ENCODE assay signal across 1 cellular context in the genomic region with DNA sequence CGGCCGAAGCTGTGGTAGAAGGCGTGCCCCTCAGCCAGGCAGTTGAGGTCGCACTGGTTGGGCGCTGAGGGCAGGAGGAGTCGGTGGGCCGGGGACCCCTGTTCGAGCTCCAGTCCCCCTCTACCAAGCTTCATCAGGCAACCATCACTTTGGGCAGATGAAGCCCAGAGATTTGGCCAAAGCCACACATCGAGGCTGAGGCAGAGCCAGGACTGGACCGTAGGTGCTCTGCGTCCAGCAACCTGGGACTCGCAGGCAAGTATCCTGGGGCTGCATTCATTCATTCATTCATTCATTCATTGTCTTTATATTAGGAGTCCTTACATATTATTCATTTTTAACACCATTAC.
A peak's percentile ranks its signal among the peaks of the same experiment; 100 is the strongest.
TF ChIP-seq lines count a peak whose summit lies in the region.

No MANE protein-coding gene starts in this region.

TF ChIP-seq in HEK293, 187 proteins besides CTCF, POLR2A, EP300 and RAD21 (continued from another document):
- TF ChIP-seq, protein P1, sequence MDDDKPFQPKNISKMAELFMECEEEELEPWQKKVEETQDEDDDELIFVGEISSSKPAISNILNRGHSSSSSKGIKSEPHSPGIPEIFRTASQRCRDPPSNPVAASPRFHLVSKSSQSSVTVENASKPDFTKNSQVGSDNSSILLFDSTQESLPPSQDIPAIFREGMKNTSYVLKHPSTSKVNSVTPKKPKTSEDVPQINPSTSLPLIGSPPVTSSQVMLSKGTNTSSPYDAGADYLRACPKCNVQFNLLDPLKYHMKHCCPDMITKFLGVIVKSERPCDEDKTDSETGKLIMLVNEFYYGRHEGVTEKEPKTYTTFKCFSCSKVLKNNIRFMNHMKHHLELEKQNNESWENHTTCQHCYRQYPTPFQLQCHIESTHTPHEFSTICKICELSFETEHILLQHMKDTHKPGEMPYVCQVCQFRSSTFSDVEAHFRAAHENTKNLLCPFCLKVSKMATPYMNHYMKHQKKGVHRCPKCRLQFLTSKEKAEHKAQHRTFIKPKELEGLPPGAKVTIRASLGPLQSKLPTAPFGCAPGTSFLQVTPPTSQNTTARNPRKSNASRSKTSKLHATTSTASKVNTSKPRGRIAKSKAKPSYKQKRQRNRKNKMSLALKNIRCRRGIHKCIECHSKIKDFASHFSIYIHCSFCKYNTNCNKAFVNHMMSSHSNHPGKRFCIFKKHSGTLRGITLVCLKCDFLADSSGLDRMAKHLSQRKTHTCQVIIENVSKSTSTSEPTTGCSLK (tag by site-specific recombination; IDR thresholded peaks at IDR 0.05): no peak
- TF ChIP-seq ZNF274 (IDR thresholded peaks at IDR 0.05; ENCODE audit: low read length) (no peak), ZNF274 (tag by site-specific recombination; IDR thresholded peaks at IDR 0.05; ENCODE audit: borderline replicate concordance) (no peak), ZNF155 (tag by site-specific recombination; IDR thresholded peaks at IDR 0.05) (no peak), ZNF830 (tag by site-specific recombination; IDR thresholded peaks at IDR 0.05; ENCODE audit: low read depth) (no peak), ZNF24 (tag by site-specific recombination; IDR thresholded peaks at IDR 0.05) (peak; percentile 88), ZNF776 (tag by site-specific recombination; IDR thresholded peaks at IDR 0.05; ENCODE audit: borderline replicate concordance) (no peak), RBAK (tag by site-specific recombination; IDR thresholded peaks at IDR 0.05) (no peak), SETDB1 (IDR thresholded peaks at IDR 0.05; ENCODE audit: insufficient read length, low read length) (peak; percentile 66), WT1 (tag by site-specific recombination; IDR thresholded peaks at IDR 0.05) (no peak), ZNF48 (tag by site-specific recombination; IDR thresholded peaks at IDR 0.05) (no peak), ZXDB (tag by site-specific recombination; IDR thresholded peaks at IDR 0.05) (no peak), ZNF248 (tag by site-specific recombination; IDR thresholded peaks at IDR 0.05) (no peak), ZNF777 (tag by site-specific recombination; IDR thresholded peaks at IDR 0.05; ENCODE audit: borderline replicate concordance) (peak; percentile 75; the same call in 1 of the 2 replicates), ZNF23 (tag by site-specific recombination; IDR thresholded peaks at IDR 0.05; ENCODE audit: borderline replicate concordance) (no peak), MYNN (tag by site-specific recombination; IDR thresholded peaks at IDR 0.05; ENCODE audit: borderline replicate concordance) (no peak), ZNF610 (tag by site-specific recombination; IDR thresholded peaks at IDR 0.05; ENCODE audit: borderline replicate concordance) (no peak), ZNF501 (tag by site-specific recombination; IDR thresholded peaks at IDR 0.05) (no peak)
- TF ChIP-seq, protein P2, sequence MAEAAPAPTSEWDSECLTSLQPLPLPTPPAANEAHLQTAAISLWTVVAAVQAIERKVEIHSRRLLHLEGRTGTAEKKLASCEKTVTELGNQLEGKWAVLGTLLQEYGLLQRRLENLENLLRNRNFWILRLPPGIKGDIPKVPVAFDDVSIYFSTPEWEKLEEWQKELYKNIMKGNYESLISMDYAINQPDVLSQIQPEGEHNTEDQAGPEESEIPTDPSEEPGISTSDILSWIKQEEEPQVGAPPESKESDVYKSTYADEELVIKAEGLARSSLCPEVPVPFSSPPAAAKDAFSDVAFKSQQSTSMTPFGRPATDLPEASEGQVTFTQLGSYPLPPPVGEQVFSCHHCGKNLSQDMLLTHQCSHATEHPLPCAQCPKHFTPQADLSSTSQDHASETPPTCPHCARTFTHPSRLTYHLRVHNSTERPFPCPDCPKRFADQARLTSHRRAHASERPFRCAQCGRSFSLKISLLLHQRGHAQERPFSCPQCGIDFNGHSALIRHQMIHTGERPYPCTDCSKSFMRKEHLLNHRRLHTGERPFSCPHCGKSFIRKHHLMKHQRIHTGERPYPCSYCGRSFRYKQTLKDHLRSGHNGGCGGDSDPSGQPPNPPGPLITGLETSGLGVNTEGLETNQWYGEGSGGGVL (tag by site-specific recombination; IDR thresholded peaks at IDR 0.05): no peak
- TF ChIP-seq, protein P3, sequence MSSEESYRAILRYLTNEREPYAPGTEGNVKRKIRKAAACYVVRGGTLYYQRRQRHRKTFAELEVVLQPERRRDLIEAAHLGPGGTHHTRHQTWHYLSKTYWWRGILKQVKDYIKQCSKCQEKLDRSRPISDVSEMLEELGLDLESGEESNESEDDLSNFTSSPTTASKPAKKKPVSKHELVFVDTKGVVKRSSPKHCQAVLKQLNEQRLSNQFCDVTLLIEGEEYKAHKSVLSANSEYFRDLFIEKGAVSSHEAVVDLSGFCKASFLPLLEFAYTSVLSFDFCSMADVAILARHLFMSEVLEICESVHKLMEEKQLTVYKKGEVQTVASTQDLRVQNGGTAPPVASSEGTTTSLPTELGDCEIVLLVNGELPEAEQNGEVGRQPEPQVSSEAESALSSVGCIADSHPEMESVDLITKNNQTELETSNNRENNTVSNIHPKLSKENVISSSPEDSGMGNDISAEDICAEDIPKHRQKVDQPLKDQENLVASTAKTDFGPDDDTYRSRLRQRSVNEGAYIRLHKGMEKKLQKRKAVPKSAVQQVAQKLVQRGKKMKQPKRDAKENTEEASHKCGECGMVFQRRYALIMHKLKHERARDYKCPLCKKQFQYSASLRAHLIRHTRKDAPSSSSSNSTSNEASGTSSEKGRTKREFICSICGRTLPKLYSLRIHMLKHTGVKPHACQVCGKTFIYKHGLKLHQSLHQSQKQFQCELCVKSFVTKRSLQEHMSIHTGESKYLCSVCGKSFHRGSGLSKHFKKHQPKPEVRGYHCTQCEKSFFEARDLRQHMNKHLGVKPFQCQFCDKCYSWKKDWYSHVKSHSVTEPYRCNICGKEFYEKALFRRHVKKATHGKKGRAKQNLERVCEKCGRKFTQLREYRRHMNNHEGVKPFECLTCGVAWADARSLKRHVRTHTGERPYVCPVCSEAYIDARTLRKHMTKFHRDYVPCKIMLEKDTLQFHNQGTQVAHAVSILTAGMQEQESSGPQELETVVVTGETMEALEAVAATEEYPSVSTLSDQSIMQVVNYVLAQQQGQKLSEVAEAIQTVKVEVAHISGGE (tag by site-specific recombination; conservative IDR thresholded peaks at IDR 0.05; ENCODE audit: low read depth): no peak
- TF ChIP-seq, protein P4, sequence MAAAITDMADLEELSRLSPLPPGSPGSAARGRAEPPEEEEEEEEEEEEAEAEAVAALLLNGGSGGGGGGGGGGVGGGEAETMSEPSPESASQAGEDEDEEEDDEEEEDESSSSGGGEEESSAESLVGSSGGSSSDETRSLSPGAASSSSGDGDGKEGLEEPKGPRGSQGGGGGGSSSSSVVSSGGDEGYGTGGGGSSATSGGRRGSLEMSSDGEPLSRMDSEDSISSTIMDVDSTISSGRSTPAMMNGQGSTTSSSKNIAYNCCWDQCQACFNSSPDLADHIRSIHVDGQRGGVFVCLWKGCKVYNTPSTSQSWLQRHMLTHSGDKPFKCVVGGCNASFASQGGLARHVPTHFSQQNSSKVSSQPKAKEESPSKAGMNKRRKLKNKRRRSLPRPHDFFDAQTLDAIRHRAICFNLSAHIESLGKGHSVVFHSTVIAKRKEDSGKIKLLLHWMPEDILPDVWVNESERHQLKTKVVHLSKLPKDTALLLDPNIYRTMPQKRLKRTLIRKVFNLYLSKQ (tag by site-specific recombination; IDR thresholded peaks at IDR 0.05; ENCODE audit: borderline replicate concordance): no peak
